ENCODE assay signal across 23 cellular contexts in the genomic region with DNA sequence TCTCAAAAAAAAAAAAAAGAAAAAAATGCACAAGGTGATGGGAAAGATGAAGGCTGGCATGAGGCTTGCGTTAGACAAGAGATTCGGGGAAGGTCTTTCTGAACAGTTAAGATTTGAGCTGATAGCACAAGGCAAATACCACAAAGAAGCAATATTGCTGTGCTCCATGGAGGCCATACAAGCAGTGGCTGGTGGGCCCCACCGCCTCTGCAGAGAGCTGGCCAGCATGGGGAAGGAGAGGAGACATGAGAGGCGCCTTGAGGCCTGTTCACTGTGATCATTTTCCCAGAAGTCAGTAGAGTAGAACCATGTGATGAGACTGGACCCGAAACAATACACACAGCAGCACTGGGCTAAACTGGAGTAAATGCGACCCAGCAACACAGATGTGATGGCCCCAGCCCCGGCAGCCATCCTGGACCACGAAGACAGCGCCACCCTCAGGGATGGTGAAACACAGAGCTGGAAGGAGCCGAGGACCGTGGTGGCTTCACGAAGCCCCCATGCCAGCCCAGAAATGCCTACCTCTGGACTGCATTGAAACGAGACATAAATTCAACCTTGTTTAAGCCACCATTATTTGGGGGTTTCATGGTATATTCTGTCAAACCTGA.
"Had no signal": no experiment of that assay in that cellular context is flagged by ENCODE, and none has a peak within 500 bp of the region (broad histone marks: within the 10 kb centered on the region; RNA-seq: fewer than 3 reads in every experiment).

No MANE protein-coding gene starts in this region.

- H3K36me3 Mint-ChIP-seq: naive B cell had no signal

- H3K27ac ChIP-seq: hepatocyte, neutrophil, psoas muscle, right lobe of liver, testis, tibial nerve had no signal

- H3K9me3 ChIP-seq: neutrophil, psoas muscle, right lobe of liver, testis, tibial nerve had no signal

- FAIRE-seq: colon, kidney had no signal

- ATAC-seq: left colon; left ventricle myocardium superior; psoas muscle; right lobe of liver; stimulated activated memory B cell treated with anti-CD40 and anti-IgM and Interleukin-4, amounts not matched to agents 10 μg/mL and 1 μg/mL and 100 μg/mL, for 72 hours; stimulated activated naive CD8-positive, alpha-beta T cell treated with anti-CD3 and anti-CD28 coated beads, Interleukin-15, amount 100 ng/mL, for 72 hours had no signal

- H3K27me3 ChIP-seq: hepatocyte, neutrophil, right lobe of liver, testis, tibial nerve had no signal

- H3K27ac Mint-ChIP-seq: naive B cell; nephron; stimulated activated memory B cell treated with anti-CD40 and anti-IgM and Interleukin-4, amounts not matched to agents 10 μg/mL and 1 μg/mL and 100 μg/mL, for 72 hours; stimulated activated naive CD8-positive, alpha-beta T cell treated with anti-CD3 and anti-CD28 coated beads, Interleukin-15, amount 100 ng/mL, for 72 hours had no signal

- H3K4me3 ChIP-seq: hepatocyte, lung, psoas muscle, right lobe of liver, testis, tibial nerve had no signal

- H3K27me3 Mint-ChIP-seq: naive B cell; stimulated activated memory B cell treated with anti-CD40 and anti-IgM and Interleukin-4, amounts not matched to agents 10 μg/mL and 1 μg/mL and 100 μg/mL, for 72 hours; stimulated activated naive CD8-positive, alpha-beta T cell treated with anti-CD3 and anti-CD28 coated beads, Interleukin-15, amount 100 ng/mL, for 72 hours had no signal

- H2AFZ ChIP-seq: hepatocyte had no signal

- DNase-seq: dermis blood vessel endothelial cell; foreskin melanocyte; kidney; left colon; left ventricle myocardium superior; mesenchymal stem cell; midbrain; naive B cell; psoas muscle; retina; stimulated activated CD4-positive, alpha-beta T cell treated with anti-CD3 and anti-CD28 coated beads, Interleukin-15, amount 100 ng/mL, for 24 hours; stimulated activated CD4-positive, alpha-beta T cell treated with anti-CD3 and anti-CD28 coated beads, Interleukin-1b, Interleukin-23, amount 100 ng/mL, for 48 hours; stimulated activated CD4-positive, alpha-beta T cell treated with anti-CD3 and anti-CD28 coated beads, Interleukin-4, amount 100 ng/mL, for 24 hours; stimulated activated naive CD8-positive, alpha-beta T cell treated with anti-CD3 and anti-CD28 coated beads, Interleukin-15, amount 100 ng/mL, for 72 hours; testis had no signal

- H3K9me3 Mint-ChIP-seq: naive B cell; nephron; stimulated activated memory B cell treated with anti-CD40 and anti-IgM and Interleukin-4, amounts not matched to agents 10 μg/mL and 1 μg/mL and 100 μg/mL, for 72 hours; stimulated activated naive CD8-positive, alpha-beta T cell treated with anti-CD3 and anti-CD28 coated beads, Interleukin-15, amount 100 ng/mL, for 72 hours had no signal

- H3K4me3 Mint-ChIP-seq: nephron; stimulated activated memory B cell treated with anti-CD40 and anti-IgM and Interleukin-4, amounts not matched to agents 10 μg/mL and 1 μg/mL and 100 μg/mL, for 72 hours; stimulated activated naive CD8-positive, alpha-beta T cell treated with anti-CD3 and anti-CD28 coated beads, Interleukin-15, amount 100 ng/mL, for 72 hours had no signal

- H3K36me3 ChIP-seq: neutrophil, right lobe of liver had no signal

- H3K4me2 ChIP-seq: hepatocyte had no signal
